ENCODE assay signal across 1 cellular context in genomic region chr2:43421194-43421593, GRCh38.
TF ChIP-seq lines count a peak whose summit lies in the region.

No MANE protein-coding gene starts in this region.

TF ChIP-seq in HCT116, 20 proteins besides CTCF, POLR2A, EP300 and RAD21 (continued from another document):
- no peak for TF ChIP-seq REST (IDR thresholded peaks at IDR 0.05; ENCODE audit: low read depth)
- no peak for TF ChIP-seq ZFX (IDR thresholded peaks at IDR 0.05)
- no peak for TF ChIP-seq EZH2phosphoT487 (IDR thresholded peaks at IDR 0.05; ENCODE audit: borderline replicate concordance)
- TF ChIP-seq ELF1 (IDR thresholded peaks at IDR 0.05; ENCODE audit: borderline replicate concordance, low read depth): no peak
- no peak for TF ChIP-seq FOSL1 (IDR thresholded peaks at IDR 0.05; ENCODE audit: low read depth)
- TF ChIP-seq CBX3 (IDR thresholded peaks at IDR 0.05; ENCODE audit: low read depth): no peak
- no peak for TF ChIP-seq TCF7L2 (IDR thresholded peaks at IDR 0.05; ENCODE audit: borderline replicate concordance, extremely low read depth, insufficient read depth, insufficient read length)
- no peak for TF ChIP-seq YY1 (IDR thresholded peaks at IDR 0.05; ENCODE audit: extremely low read depth, insufficient replicate concordance, low read depth, low read length)
- TF ChIP-seq POLR2AphosphoS5 (IDR thresholded peaks at IDR 0.05; ENCODE audit: low read depth, low read length): no peak
- no peak for TF ChIP-seq SRF (IDR thresholded peaks at IDR 0.05; ENCODE audit: low read depth)
- no peak for TF ChIP-seq ZNF274 (IDR thresholded peaks at IDR 0.05; ENCODE audit: low read depth, low read length)
- TF ChIP-seq CEBPB (IDR thresholded peaks at IDR 0.05; ENCODE audit: low read depth): no peak
